In genomic region chr15:98657721-98658120, GRCh38 we compare ENCODE assay signal across 20 cellular contexts. TPM values are rescaled to one million over a fixed set of nuclear protein-coding genes. Genes with fewer than 3 reads are reported as not detected.
DNase-seq lines count a peak whose midpoint lies in the region; ATAC-seq, FAIRE-seq and TF ChIP-seq lines count a peak whose summit lies in the region.
"Had no signal": no experiment of that assay in that cellular context is flagged by ENCODE, and none has a peak within 500 bp of the region (broad histone marks: within the 10 kb centered on the region; RNA-seq: fewer than 3 reads in every experiment).

No MANE protein-coding gene starts in this region.

- no peak for DNase-seq in BE2C
- peak; percentile 61 for DNase-seq in IMR-90
- no peak for DNase-seq in naive thymus-derived CD4-positive, alpha-beta T cell
- DNase-seq in GM19239 (ENCODE audit: insufficient read length, low spot score), result no peak
- DNase-seq in stimulated activated CD4-positive, alpha-beta T cell treated with anti-CD3 and anti-CD28 coated beads, Interleukin-2, amount 100 ng/mL, for 48 hours, result no peak
- DNase-seq in NCI-H345 (lab: John Stamatoyannopoulos, UW), result no peak
- DNase-seq: activated effector memory CD4-positive, alpha-beta T cell treated with Interleukin-2 at 50 U/mL for 16 hours; amniotic stem cell; Calu3; GF-D8; heart left ventricle; NCI-H2107; stimulated activated CD4-positive, alpha-beta T cell treated with anti-CD3 and anti-CD28 coated beads, Interleukin-15, amount 100 ng/mL, for 24 hours; stimulated activated naive CD8-positive, alpha-beta T cell treated with anti-CD3 and anti-CD28 coated beads, Interleukin-15, amount 100 ng/mL, for 72 hours; T-helper 1 cell; uterus had no signal

- H3K9me3 ChIP-seq in BE2C (no peaks in the 10 kb centered on the region), IMR-90 (ENCODE audit: control insufficient read depth, insufficient read depth, low read length) (no peaks in the 10 kb centered on the region), endocrine pancreas (ENCODE audit: control insufficient read depth, low read length) (no peaks in the 10 kb centered on the region)
- no peaks in the 10 kb centered on the region for H3K9me3 ChIP-seq in naive thymus-derived CD4-positive, alpha-beta T cell (ENCODE audit: control insufficient read depth in 2 of 3, low read length in 3 of 3)
- H3K9me3 ChIP-seq: HAP-1, heart left ventricle, uterus had no signal

- intact Hi-C loops in IMR-90 (cut with micrococcal nuclease), result no loop called here
- intact Hi-C loops in naive thymus-derived CD4-positive, alpha-beta T cell (cut with micrococcal nuclease), result loop anchor here (2.0 to 10.0 kb wide), 3 partner anchors 77 to 907 kb away; partner anchors contain the start of gene MEF2A (in 1 of the 2)

- H3K27ac Mint-ChIP-seq in naive thymus-derived CD4-positive, alpha-beta T cell, result peak overlapping the region in 6 of 9 donors; percentile 54 to 67 (median 58)
- H3K27ac Mint-ChIP-seq: nephron; stimulated activated naive CD8-positive, alpha-beta T cell treated with anti-CD3 and anti-CD28 coated beads, Interleukin-15, amount 100 ng/mL, for 72 hours had no signal

- H2AK9ac ChIP-seq in IMR-90 (replicated peaks; ENCODE audit: low read depth, low read length, poor library complexity), result no peak overlapping the region

- TF ChIP-seq RAD21 in IMR-90 (IDR thresholded peaks at IDR 0.05; ENCODE audit: low read length), result no peak

- no peak overlapping the region for H2BK20ac ChIP-seq in IMR-90 (ENCODE audit: low read depth, low read length)

- peaks cover 97% of the 10 kb centered on the region for H4K20me1 ChIP-seq in IMR-90 (ENCODE audit: insufficient read depth, low read length)

- peak overlapping the region; percentile 26; the same call in 1 of the 2 replicates for H3K23ac ChIP-seq in IMR-90 (ENCODE audit: low read depth, low read length)

- H3K4ac ChIP-seq in IMR-90 (ENCODE audit: low read depth, low read length), result no peak overlapping the region

- H3K4me2 ChIP-seq in IMR-90 (ENCODE audit: low read depth, low read length), result peak overlapping the region; percentile 44

- peaks cover 0 to 3% (median 0%) of the 10 kb centered on the region in 5 donors for H3K36me3 Mint-ChIP-seq in naive thymus-derived CD4-positive, alpha-beta T cell

- H3K9me1 ChIP-seq in IMR-90 (ENCODE audit: insufficient read depth, low read length), result peaks cover 22% of the 10 kb centered on the region

- H3K27me3 ChIP-seq in BE2C (no peaks in the 10 kb centered on the region), IMR-90 (ENCODE audit: control insufficient read depth, insufficient read depth, low read length) (no peaks in the 10 kb centered on the region), endocrine pancreas (ENCODE audit: control insufficient read depth, insufficient read depth, low read length) (no peaks in the 10 kb centered on the region)
- H3K27me3 ChIP-seq in naive thymus-derived CD4-positive, alpha-beta T cell (ENCODE audit: control insufficient read depth in 2 of 2, insufficient read depth in 2 of 2, low read length in 2 of 2), result no peaks in the 10 kb centered on the region
- H3K27me3 ChIP-seq: heart left ventricle, uterus had no signal

- H3K27me3 Mint-ChIP-seq in naive thymus-derived CD4-positive, alpha-beta T cell, result peaks cover 0 to 11% (median 0%) of the 10 kb centered on the region in 5 donors
- H3K27me3 Mint-ChIP-seq: stimulated activated naive CD8-positive, alpha-beta T cell treated with anti-CD3 and anti-CD28 coated beads, Interleukin-15, amount 100 ng/mL, for 72 hours had no signal

- CTCF ChIA-PET in IMR-90 (lab: Yijun Ruan, JAX), result interaction anchor here (0.8 to 1.5 kb wide), 3 partner anchors 9 to 139 kb away, joined by 3 to 6 read pairs (median 4); no protein-coding TSS in a partner anchor
- CTCF ChIA-PET in naive thymus-derived CD4-positive, alpha-beta T cell (lab: Charles Lee), result interaction anchor here (0.8 to 7.9 kb wide), 7 partner anchors 10 to 141 kb away, joined by 3 to 95 read pairs (median 5); partner anchors contain the start of gene IGF1R

- H3K4me1 Mint-ChIP-seq in naive thymus-derived CD4-positive, alpha-beta T cell, result peaks cover 17 to 82% (median 70%) of the 10 kb centered on the region in 7 donors

- TF ChIP-seq POLR2A in IMR-90 (IDR thresholded peaks at IDR 0.05; ENCODE audit: low read depth, low read length), result no peak

- peak overlapping the region in 1 of 2 experiments; percentile 20; a peak in 2 of 4 replicates for H4K8ac ChIP-seq in IMR-90 (ENCODE audit: low read depth in 2 of 2, low read length in 2 of 2)

- H3K9ac ChIP-seq in IMR-90 (ENCODE audit: low read depth, low read length), result no peak overlapping the region
- H3K9ac ChIP-seq in endocrine pancreas (ENCODE audit: control insufficient read depth, insufficient read depth, low read length), result no peak overlapping the region

- H3K36me3 ChIP-seq in BE2C, result peaks cover 20% of the 10 kb centered on the region
- peaks cover 3% of the 10 kb centered on the region for H3K36me3 ChIP-seq in IMR-90 (ENCODE audit: control insufficient read depth, insufficient read depth, low read length)
- no peaks in the 10 kb centered on the region for H3K36me3 ChIP-seq in endocrine pancreas (ENCODE audit: control insufficient read depth, insufficient read depth, low read length)
- H3K36me3 ChIP-seq in naive thymus-derived CD4-positive, alpha-beta T cell (ENCODE audit: control insufficient read depth in 2 of 3, insufficient read depth in 3 of 3, low read length in 3 of 3), result peaks cover 0 to 7% (median 0%) of the 10 kb centered on the region in 3 experiments
- H3K36me3 ChIP-seq: HAP-1, heart left ventricle, uterus had no signal

- no peak overlapping the region for H4K91ac ChIP-seq in IMR-90 (ENCODE audit: insufficient read depth, low read depth, low read length)

- POLR2A ChIA-PET in IMR-90 (lab: Charles Lee; ENCODE audit: unreplicated experiment), result no interaction called here
- POLR2A ChIA-PET in naive thymus-derived CD4-positive, alpha-beta T cell (lab: Charles Lee), result interaction anchor here (4.4 kb wide), 1 partner anchor 10 kb away, joined by 23 read pairs; the partner anchor contains the start of gene IGF1R

- H2BK120ac ChIP-seq in IMR-90 (ENCODE audit: low read depth, low read length), result no peak overlapping the region

- H3K56ac ChIP-seq in IMR-90 (ENCODE audit: extremely low read depth, insufficient read depth, low read length), result no peak overlapping the region

- ATAC-seq in IMR-90 (ENCODE audit: low read depth) (peak; percentile 38; the same call in 1 of the 2 replicates), GM18909 (IDR thresholded peaks at IDR 0.05; ENCODE audit: poor library complexity, unreplicated experiment) (no peak)
- no peak for ATAC-seq in naive thymus-derived CD4-positive, alpha-beta T cell
- ATAC-seq: heart left ventricle; stimulated activated naive CD8-positive, alpha-beta T cell treated with anti-CD3 and anti-CD28 coated beads, Interleukin-15, amount 100 ng/mL, for 72 hours had no signal

- H2AFZ ChIP-seq in IMR-90 (replicated peaks; ENCODE audit: low read length, poor library complexity), result no peak overlapping the region

- peaks cover 9 to 76% of the 10 kb centered on the region in 2 experiments for H3K79me1 ChIP-seq in IMR-90 (ENCODE audit: low read depth in 1 of 2, low read length in 2 of 2)

- H3K14ac ChIP-seq in IMR-90 (replicated peaks; ENCODE audit: low read depth, low read length), result 0 out of 2 replicates have a peak overlapping the region, but pooled peaks have one; percentile 12

- no peak overlapping the region for H4K5ac ChIP-seq in IMR-90 (ENCODE audit: low read depth, low read length)

- 0 out of 2 replicates have a peak overlapping the region, but pooled peaks have one; percentile 3 for H2AK5ac ChIP-seq in IMR-90 (ENCODE audit: low read depth, low read length)

- 44% methylated on average over 3 of the region's 4 CpGs; no CpG with 5 or more reads in 1 of the 2 experiments for WGBS in IMR-90 (ENCODE audit: extremely low coverage in 2 of 2, insufficient read length in 1 of 2), 2 experiments

- peak overlapping the region; percentile 6; the same call in 1 of the 2 replicates for H3K18ac ChIP-seq in IMR-90 (ENCODE audit: low read depth, low read length)

- H3K4me1 ChIP-seq in BE2C (peaks cover 47% of the 10 kb centered on the region), IMR-90 (ENCODE audit: control insufficient read depth, insufficient read depth, low read length) (peaks cover 22% of the 10 kb centered on the region), endocrine pancreas (ENCODE audit: control insufficient read depth, insufficient read depth, low read length) (no peaks in the 10 kb centered on the region)
- H3K4me1 ChIP-seq in naive thymus-derived CD4-positive, alpha-beta T cell (ENCODE audit: control insufficient read depth in 2 of 2, insufficient read depth in 2 of 2, low read length in 2 of 2), result peaks cover 0 to 24% of the 10 kb centered on the region in 2 donors

- peak overlapping the region in 2 of 10 donors; percentile 1 to 11 for H3K4me3 Mint-ChIP-seq in naive thymus-derived CD4-positive, alpha-beta T cell
- H3K4me3 Mint-ChIP-seq: nephron; stimulated activated naive CD8-positive, alpha-beta T cell treated with anti-CD3 and anti-CD28 coated beads, Interleukin-15, amount 100 ng/mL, for 72 hours had no signal

- H2BK5ac ChIP-seq in IMR-90 (ENCODE audit: low read depth, low read length, poor library complexity, severe bottlenecking), result no peak overlapping the region

- TF ChIP-seq CTCF in BE2C (IDR thresholded peaks at IDR 0.05; ENCODE audit: low read depth, low read length) (no peak), IMR-90 (conservative IDR thresholded peaks at IDR 0.05; ENCODE audit: low read depth, low read length) (no peak)

- dilution Hi-C loops in IMR-90 (cut with HindIII; ENCODE audit: low sequenced_read_pairs, unreplicated experiment), result no loop called here

- H3K4me3 ChIP-seq in BE2C (ENCODE audit: low read depth, low read length), result peak overlapping the region; percentile 9; the same call in 1 of the 2 replicates
- H3K4me3 ChIP-seq in IMR-90 (ENCODE audit: insufficient read depth, low read depth, low read length), result no peak overlapping the region
- peak overlapping the region; percentile 22 for H3K4me3 ChIP-seq in endocrine pancreas (ENCODE audit: control insufficient read depth, insufficient read depth, low read length)
- H3K4me3 ChIP-seq in naive thymus-derived CD4-positive, alpha-beta T cell (ENCODE audit: low read length), result no peak overlapping the region
- H3K4me3 ChIP-seq: HAP-1, heart left ventricle, uterus had no signal

- no peak overlapping the region for H3K27ac ChIP-seq in IMR-90 (ENCODE audit: insufficient read depth, low read length)
- H3K27ac ChIP-seq in naive thymus-derived CD4-positive, alpha-beta T cell (ENCODE audit: low read depth, low read length), result no peak overlapping the region
- H3K27ac ChIP-seq: uterus had no signal

- FAIRE-seq in GM19239 (lab: Jason Lieb, UNC), result no peak

- no peaks in the 10 kb centered on the region for H3K9me3 Mint-ChIP-seq in naive thymus-derived CD4-positive, alpha-beta T cell
- H3K9me3 Mint-ChIP-seq: nephron; stimulated activated naive CD8-positive, alpha-beta T cell treated with anti-CD3 and anti-CD28 coated beads, Interleukin-15, amount 100 ng/mL, for 72 hours had no signal

- no TSS peak for BruUV-seq in IMR-90 (replicated peaks; lab: Mats Ljungman, UMichigan)

- in situ Hi-C loops in IMR-90 (cut with MboI; ENCODE audit: low sequenced_read_pairs), result loop anchor here (10.0 kb wide), 1 partner anchor 417 kb away; no protein-coding TSS in a partner anchor

- H2BK15ac ChIP-seq in IMR-90 (ENCODE audit: low read depth, low read length), result no peak overlapping the region

RNA-seq across cellular contexts. Expression of gene IGF1R, which starts 9.4 kb away (rescaled TPM):
- 42.3 TPM for polyA plus RNA-seq in BE2C (2012; ENCODE audit: insufficient read depth, insufficient read length, low read depth)
- total RNA-seq in IMR-90 (2012; rRNA removed), result 24.9 and 26.7 TPM in 2 replicates
- polyA plus RNA-seq in IMR-90 (2012; rRNA removed), result 24.0 and 27.1 TPM in 2 replicates
- polyA plus RNA-seq in IMR-90 (2012; cell fraction: cytosol; rRNA removed), result 27.6 and 28.1 TPM in 2 replicates
- 41.3 and 50.6 TPM in 2 replicates for polyA plus RNA-seq in IMR-90 (2012; cell fraction: nucleus; rRNA removed; ENCODE audit: low replicate concordance)
- 100 to 1,000 TPM in 3 of 5 experiments, 10 to 100 TPM in 2; 37.4 to 167 (median 124) TPM for total RNA-seq in naive thymus-derived CD4-positive, alpha-beta T cell
- polyA plus RNA-seq in naive thymus-derived CD4-positive, alpha-beta T cell, result 10 to 100 TPM in 1 of 2 donors, 1 to 10 TPM in 1; 8.4 to 10.7 TPM

Comparison
In these comparisons a context has a peak if more than half of its experiments do, and no peak if none do; other contexts are left out.
1. H3K4me3 ChIP-seq: peak in BE2C (single experiment) and endocrine pancreas (single experiment); none in IMR-90 (single experiment) and naive thymus-derived CD4-positive, alpha-beta T cell (single experiment).